In genomic region chr14:106506901-106507305, GRCh38 we compare ENCODE assay signal across 17 cellular contexts.
A peak's percentile ranks its signal among the peaks of the same experiment; 100 is the strongest.
DNase-seq lines count a peak whose midpoint lies in the region; ATAC-seq and TF ChIP-seq lines count a peak whose summit lies in the region.
"Had no signal": no experiment of that assay in that cellular context is flagged by ENCODE, and none has a peak within 500 bp of the region (broad histone marks: within the 10 kb centered on the region; RNA-seq: fewer than 3 reads in every experiment).

No MANE protein-coding gene starts in this region.

- H3K27ac ChIP-seq in lower lobe of right lung (peak overlapping the region; percentile 36), upper lobe of right lung (peak overlapping the region; percentile 14)
- H3K27ac ChIP-seq: ascending aorta, gastroesophageal sphincter had no signal

- DNase-seq in activated T-cell treated with anti-CD3 and anti-CD28 coated beads for 1 hour (ENCODE audit: low read depth) (peak; percentile 25), activated T-cell treated with anti-CD3 and anti-CD28 coated beads for 4 hours (no peak), lower lobe of right lung (no peak), upper lobe of right lung (no peak), cerebellum (ENCODE audit: low spot score) (no peak)
- peak; percentile 57 to 65 for DNase-seq in activated T-cell treated with anti-CD3 and anti-CD28 coated beads, Interleukin-2, amount 50 U/mL, for 48 hours
- DNase-seq: effector CD8-positive, alpha-beta T cell; kidney glomerular epithelial cell; NCI-H2029 treated with DMSO at 0.1 percent for 48 hours; stomach had no signal

- no peak overlapping the region for H3K4me3 ChIP-seq in lower lobe of right lung
- H3K4me3 ChIP-seq in upper lobe of right lung, result no peak overlapping the region
- H3K4me3 ChIP-seq: ascending aorta, gastroesophageal sphincter, K562, skin epidermis, stomach had no signal

- H3K36me3 ChIP-seq in lower lobe of right lung (no peaks in the 10 kb centered on the region), upper lobe of right lung (no peaks in the 10 kb centered on the region)
- H3K36me3 ChIP-seq: ascending aorta, gastroesophageal sphincter, stomach had no signal

- intact Hi-C loops in lower lobe of right lung (cut with DNase I), result no loop called here
- intact Hi-C loops in upper lobe of right lung (cut with DNase I), result no loop called here

- peaks cover 20% of the 10 kb centered on the region for H3K27me3 ChIP-seq in lower lobe of right lung (ENCODE audit: low read depth)
- peaks cover 4% of the 10 kb centered on the region for H3K27me3 ChIP-seq in upper lobe of right lung
- H3K27me3 ChIP-seq: ascending aorta had no signal

- TF ChIP-seq CTCF in lower lobe of right lung (IDR thresholded peaks at IDR 0.05), result no peak
- no peak for TF ChIP-seq CTCF in upper lobe of right lung (IDR thresholded peaks at IDR 0.05)

- no peaks in the 10 kb centered on the region for H3K9me3 ChIP-seq in lower lobe of right lung
- H3K9me3 ChIP-seq in upper lobe of right lung, result no peaks in the 10 kb centered on the region
- H3K9me3 ChIP-seq: ascending aorta, gastroesophageal sphincter, stomach had no signal

- H3K4me1 ChIP-seq in lower lobe of right lung, result no peaks in the 10 kb centered on the region
- H3K4me1 ChIP-seq in upper lobe of right lung, result no peaks in the 10 kb centered on the region
- H3K4me1 ChIP-seq: ascending aorta, gastroesophageal sphincter, stomach had no signal

- peak; percentile 47 to 52 for ATAC-seq in lower lobe of right lung
- peak; percentile 38 for ATAC-seq in upper lobe of right lung
- ATAC-seq in HG02884 (IDR thresholded peaks at IDR 0.05; ENCODE audit: unreplicated experiment), result no peak
- no peak for ATAC-seq in HG03045 (IDR thresholded peaks at IDR 0.05; ENCODE audit: unreplicated experiment)
- ATAC-seq: gastroesophageal sphincter, HCT116, K562 had no signal

Comparison
In these comparisons a context has a peak if more than half of its experiments do, and no peak if none do; other contexts are left out.
1. DNase-seq: peak in activated T-cell treated with anti-CD3 and anti-CD28 coated beads for 1 hour (single experiment) and activated T-cell treated with anti-CD3 and anti-CD28 coated beads, Interleukin-2, amount 50 U/mL, for 48 hours (2 of 2); none in activated T-cell treated with anti-CD3 and anti-CD28 coated beads for 4 hours (single experiment), lower lobe of right lung (single experiment), upper lobe of right lung (single experiment) and cerebellum (single experiment).
2. ATAC-seq: peak in lower lobe of right lung (2 of 2) and upper lobe of right lung (single experiment); none in HG02884 (single experiment) and HG03045 (single experiment).